16 cellular contexts compared by ENCODE assay signal in genomic region chr2:10889741-10890215, GRCh38. TPM values are rescaled to one million over a fixed set of nuclear protein-coding genes. Genes with fewer than 3 reads are reported as not detected.
DNase-seq lines count a peak whose midpoint lies in the region; ATAC-seq and TF ChIP-seq lines count a peak whose summit lies in the region.
"Had no signal": no experiment of that assay in that cellular context is flagged by ENCODE, and none has a peak within 500 bp of the region (broad histone marks: within the 10 kb centered on the region; RNA-seq: fewer than 3 reads in every experiment).

No MANE protein-coding gene starts in this region.

- no peak for TF ChIP-seq CTCF in endodermal cell (conservative IDR thresholded peaks at IDR 0.05)
- TF ChIP-seq CTCF in tibial nerve (IDR thresholded peaks at IDR 0.05): no peak

- no peaks in the 10 kb centered on the region for H3K9me3 ChIP-seq in endodermal cell (ENCODE audit: control insufficient read depth, low read length)
- H3K9me3 ChIP-seq in tibial nerve: no peaks in the 10 kb centered on the region

- H3K4me1 Mint-ChIP-seq in endodermal cell: peaks cover 50% of the 10 kb centered on the region

- no peak for TF ChIP-seq EP300 in tibial nerve (IDR thresholded peaks at IDR 0.05)

- peaks cover 16% of the 10 kb centered on the region for H3K4me1 ChIP-seq in endodermal cell (ENCODE audit: control insufficient read depth, insufficient read depth, low read length)
- peaks cover 0 to under 1% (median under 1%) of the 10 kb centered on the region in 4 donors for H3K4me1 ChIP-seq in tibial nerve

- H3K9ac ChIP-seq in endodermal cell (ENCODE audit: extremely low read depth, low read length, poor library complexity, severe bottlenecking): no peak overlapping the region

- 96 to 97% methylated on average over 9 of the region's 9 CpGs for WGBS in endodermal cell (ENCODE audit: insufficient coverage in 1 of 2, insufficient read length in 1 of 2), 2 experiments
- WGBS in tibial nerve, 2 donors: 71 to 72% methylated on average over 7 to 8 of the region's 9 CpGs

- no peak for ATAC-seq in GM19328 (IDR thresholded peaks at IDR 0.05; ENCODE audit: unreplicated experiment)
- ATAC-seq: GM23338, K562 had no signal

- no peaks in the 10 kb centered on the region for H3K27me3 ChIP-seq in endodermal cell (ENCODE audit: control insufficient read depth, insufficient read depth, low read length, poor library complexity, severe bottlenecking)
- no peaks in the 10 kb centered on the region for H3K27me3 ChIP-seq in tibial nerve

- no peak overlapping the region for H3K27ac Mint-ChIP-seq in endodermal cell
- H3K27ac Mint-ChIP-seq: activated naive CD4-positive, alpha-beta T cell treated with anti-CD3 and anti-CD28 coated beads for 36 hours; GM23338 had no signal

- no peaks in the 10 kb centered on the region for H3K36me3 Mint-ChIP-seq in endodermal cell (ENCODE audit: low read depth)

- DNase-seq in Ammon's horn (ENCODE audit: low spot score) (peak; percentile 40), HT1080 (ENCODE audit: low read depth) (peak; percentile 58), NCI-H69 (lab: John Stamatoyannopoulos, UW) (peak; percentile 87), endodermal cell (peak; percentile 18), SIG-M5 treated with dmso at 0.1 percent for 504 hours (lab: John Stamatoyannopoulos, UW; ENCODE audit: unreplicated experiment) (no peak), activated gamma-delta T cell (lab: John Stamatoyannopoulos, UW) (no peak), tibial nerve (ENCODE audit: low spot score in 2 of 2) (no peak)
- DNase-seq: activated naive CD4-positive, alpha-beta T cell treated with anti-CD3 and anti-CD28 coated beads for 36 hours; NCI-H2029; SIG-M5; stimulated activated CD4-positive, alpha-beta T cell treated with anti-CD3 and anti-CD28 coated beads, Interleukin-4, amount 100 ng/mL, for 1 hour had no signal

- no peak for TF ChIP-seq POLR2A in tibial nerve (IDR thresholded peaks at IDR 0.05)

- H3K36me3 ChIP-seq in endodermal cell (ENCODE audit: control insufficient read depth, insufficient read depth, low read length) (no peaks in the 10 kb centered on the region), tibial nerve (no peaks in the 10 kb centered on the region)

- H3K4me3 ChIP-seq in endodermal cell (ENCODE audit: low read length) (no peak overlapping the region), tibial nerve (no peak overlapping the region)
- H3K4me3 ChIP-seq: GM23338, K562 had no signal

- H3K27ac ChIP-seq in endodermal cell (ENCODE audit: low read depth, low read length) (no peak overlapping the region), tibial nerve (no peak overlapping the region)

- H3K27me3 Mint-ChIP-seq in endodermal cell (ENCODE audit: insufficient read depth): no peaks in the 10 kb centered on the region

- H3K4me3 Mint-ChIP-seq in endodermal cell: no peak overlapping the region
- H3K4me3 Mint-ChIP-seq: activated naive CD4-positive, alpha-beta T cell treated with anti-CD3 and anti-CD28 coated beads for 36 hours; GM23338 had no signal

- no peaks in the 10 kb centered on the region for H3K9me3 Mint-ChIP-seq in endodermal cell
- H3K9me3 Mint-ChIP-seq: activated naive CD4-positive, alpha-beta T cell treated with anti-CD3 and anti-CD28 coated beads for 36 hours; GM23338 had no signal

RNA-seq across cellular contexts. Expression of gene KCNF1, which starts 22.0 kb away (rescaled TPM):
- total RNA-seq in HT1080 (2014; rRNA removed; shearing (Covaris generic)): 0.07 and 0.14 TPM in 2 replicates
- 0.09 and 0.14 TPM in 2 replicates for polyA plus RNA-seq in HT1080 (2015; cell fraction: cytosol; rRNA removed)
- polyA plus RNA-seq in HT1080 (2015; cell fraction: nucleus; rRNA removed): 0.05 and 0.08 TPM in 2 replicates
- total RNA-seq in endodermal cell (10 to 100 TPM in 1 of 2 donors, 1 to 10 TPM in 1; 5.2 to 17.0 TPM), tibial nerve (under 1 TPM in 2 of 4 donors, not detected in 2; 0.22 to 0.42 TPM)
- polyA plus RNA-seq in endodermal cell (2013, experiment 1 of 2): 3.5 TPM
- polyA plus RNA-seq in endodermal cell (2013, experiment 2 of 2): 4.1 TPM
- total RNA-seq: activated CD8-positive, alpha-beta memory T cell treated with anti-CD3 and anti-CD28 coated beads for 36 hours; activated naive CD4-positive, alpha-beta T cell treated with anti-CD3 and anti-CD28 coated beads for 36 hours; K562; renal cortical epithelial cell had no signal
- polyA plus RNA-seq: K562 had no signal

Comparison
In these comparisons a context has a peak if more than half of its experiments do, and no peak if none do; other contexts are left out.
1. DNase-seq: peak in Ammon's horn (single experiment), HT1080 (single experiment), NCI-H69 (single experiment) and endodermal cell (single experiment); none in SIG-M5 treated with dmso at 0.1 percent for 504 hours (single experiment), activated gamma-delta T cell (single experiment) and tibial nerve (0 of 2).